ENCODE assay signal across 28 cellular contexts in genomic region chr2:129742415-129742814, GRCh38.
"Had no signal": no experiment of that assay in that cellular context is flagged by ENCODE, and none has a peak within 500 bp of the region (broad histone marks: within the 10 kb centered on the region; RNA-seq: fewer than 3 reads in every experiment).

No MANE protein-coding gene starts in this region.

- H3K4me3 ChIP-seq: neural progenitor cell, pancreas, psoas muscle, right lobe of liver, sigmoid colon, stomach, thoracic aorta, thyroid gland, tibial nerve, upper lobe of right lung, uterus had no signal

- H2AFZ ChIP-seq: neural progenitor cell had no signal

- H3K4me1 ChIP-seq: neural progenitor cell, psoas muscle, right lobe of liver, sigmoid colon, stomach, thyroid gland, tibial nerve, upper lobe of right lung, uterus had no signal

- H3K36me3 Mint-ChIP-seq: naive thymus-derived CD4-positive, alpha-beta T cell; natural killer cell; neural progenitor cell; stimulated activated effector memory CD8-positive, alpha-beta T cell treated with anti-CD3 and anti-CD28 coated beads, Interleukin-12 subunit alpha, Interleukin-12 subunit beta, amount 100 ng/mL, for 72 hours; stimulated activated naive B cell treated with anti-CD40 and anti-IgM and Interleukin-4, amounts not matched to agents 10 μg/mL and 1 μg/mL and 100 μg/mL, for 72 hours; type B pancreatic cell had no signal

- H3K4me2 ChIP-seq: neural progenitor cell had no signal

- H3K4me1 Mint-ChIP-seq: natural killer cell; stimulated activated effector memory CD8-positive, alpha-beta T cell treated with anti-CD3 and anti-CD28 coated beads, Interleukin-12 subunit alpha, Interleukin-12 subunit beta, amount 100 ng/mL, for 72 hours; stimulated activated naive B cell treated with anti-CD40 and anti-IgM and Interleukin-4, amounts not matched to agents 10 μg/mL and 1 μg/mL and 100 μg/mL, for 72 hours had no signal

- H3K27ac ChIP-seq: neural progenitor cell, neutrophil, pancreas, psoas muscle, right lobe of liver, sigmoid colon, stomach, thoracic aorta, thyroid gland, tibial nerve, upper lobe of right lung, uterus had no signal

- H3K36me3 ChIP-seq: neural progenitor cell, neutrophil, pancreas, right lobe of liver, sigmoid colon, stomach, thoracic aorta, thyroid gland, tibial nerve, upper lobe of right lung, uterus had no signal

- ATAC-seq: pancreas; psoas muscle; right cardiac atrium; right lobe of liver; stimulated activated effector memory CD8-positive, alpha-beta T cell treated with anti-CD3 and anti-CD28 coated beads, Interleukin-12 subunit alpha, Interleukin-12 subunit beta, amount 100 ng/mL, for 72 hours; stimulated activated naive B cell treated with anti-CD40 and anti-IgM and Interleukin-4, amounts not matched to agents 10 μg/mL and 1 μg/mL and 100 μg/mL, for 72 hours had no signal

- H3K9ac ChIP-seq: neural progenitor cell had no signal

- H3K9me3 ChIP-seq: neutrophil, pancreas, psoas muscle, right lobe of liver, sigmoid colon, stomach, thoracic aorta, thyroid gland, tibial nerve, upper lobe of right lung, uterus had no signal

- H3K9me3 Mint-ChIP-seq: natural killer cell; stimulated activated naive CD8-positive, alpha-beta T cell treated with anti-CD3 and anti-CD28 coated beads, Interleukin-15, Interleukin-2, amounts not matched to agents 100 ng/mL and 50 ng/mL, for 24 hours; type B pancreatic cell had no signal

- H3K27me3 ChIP-seq: neural progenitor cell, neutrophil, pancreas, right lobe of liver, sigmoid colon, stomach, thyroid gland, tibial nerve, upper lobe of right lung, uterus had no signal

- DNase-seq: naive thymus-derived CD4-positive, alpha-beta T cell; natural killer cell; nucleus accumbens; pancreas; psoas muscle; right lobe of liver; sigmoid colon; small intestine; stimulated activated CD4-positive, alpha-beta T cell treated with anti-CD3 and anti-CD28 coated beads, Interleukin-15, amount 100 ng/mL, for 24 hours; stimulated activated CD4-positive, alpha-beta T cell treated with anti-CD3 and anti-CD28 coated beads, Interleukin-2, amount 100 ng/mL, for 24 hours; stimulated activated CD4-positive, alpha-beta T cell treated with anti-CD3 and anti-CD28 coated beads, Interleukin-2, amount 100 ng/mL, for 48 hours; stimulated activated CD4-positive, alpha-beta T cell treated with anti-CD3 and anti-CD28 coated beads, Interleukin-4, amount 100 ng/mL, for 24 hours; stimulated activated naive B cell treated with anti-CD40 and anti-IgM and Interleukin-4, amounts not matched to agents 10 μg/mL and 1 μg/mL and 100 μg/mL, for 72 hours; stimulated activated naive CD4-positive, alpha-beta T cell treated with Interleukin-2 at 50 U/mL for 16 hours; stomach; thyroid gland; upper lobe of right lung; uterus had no signal

- H3K4me3 Mint-ChIP-seq: naive thymus-derived CD4-positive, alpha-beta T cell; natural killer cell; nephron; neural progenitor cell; stimulated activated effector memory CD8-positive, alpha-beta T cell treated with anti-CD3 and anti-CD28 coated beads, Interleukin-12 subunit alpha, Interleukin-12 subunit beta, amount 100 ng/mL, for 72 hours; stimulated activated naive B cell treated with anti-CD40 and anti-IgM and Interleukin-4, amounts not matched to agents 10 μg/mL and 1 μg/mL and 100 μg/mL, for 72 hours; stimulated activated naive CD8-positive, alpha-beta T cell treated with anti-CD3 and anti-CD28 coated beads, Interleukin-15, Interleukin-2, amounts not matched to agents 100 ng/mL and 50 ng/mL, for 24 hours; type B pancreatic cell had no signal

- H3K27ac Mint-ChIP-seq: naive thymus-derived CD4-positive, alpha-beta T cell; natural killer cell; nephron; neural progenitor cell; progenitor cell of endocrine pancreas; stimulated activated effector memory CD8-positive, alpha-beta T cell treated with anti-CD3 and anti-CD28 coated beads, Interleukin-12 subunit alpha, Interleukin-12 subunit beta, amount 100 ng/mL, for 72 hours; stimulated activated naive B cell treated with anti-CD40 and anti-IgM and Interleukin-4, amounts not matched to agents 10 μg/mL and 1 μg/mL and 100 μg/mL, for 72 hours; stimulated activated naive CD8-positive, alpha-beta T cell treated with anti-CD3 and anti-CD28 coated beads, Interleukin-15, Interleukin-2, amounts not matched to agents 100 ng/mL and 50 ng/mL, for 24 hours; type B pancreatic cell had no signal
